8 cellular contexts compared by ENCODE assay signal in the genomic region with DNA sequence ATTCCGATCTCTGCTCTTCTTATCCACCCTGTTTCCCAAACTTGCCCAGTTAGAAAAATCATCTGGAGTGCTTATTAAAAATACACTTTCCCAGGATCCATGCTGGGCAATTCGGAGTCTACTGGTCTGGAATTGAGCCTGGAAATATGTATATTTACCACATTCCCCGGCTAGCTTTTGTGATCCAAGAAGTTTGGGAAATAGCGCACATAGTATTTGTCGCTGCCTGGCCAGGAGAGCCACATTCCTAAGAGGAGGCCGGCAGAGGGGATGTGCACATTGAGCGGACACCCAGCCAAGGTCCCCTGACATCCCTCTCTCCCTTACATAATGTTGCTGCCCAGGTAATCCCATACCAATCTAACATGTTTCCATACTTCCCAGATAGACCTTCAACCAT.
"Had no signal": no experiment of that assay in that cellular context is flagged by ENCODE, and none has a peak within 500 bp of the region (broad histone marks: within the 10 kb centered on the region; RNA-seq: fewer than 3 reads in every experiment).

No MANE protein-coding gene starts in this region.

- H3K36me3 ChIP-seq: HAP-1 had no signal

- H3K4me1 ChIP-seq: HAP-1 had no signal

- DNase-seq: GM23248, GOT3, IMR-90, KG1 had no signal

- H3K27ac ChIP-seq: GM23248, HL-60 had no signal

- ATAC-seq: HCT116, K562 had no signal

- H3K4me3 ChIP-seq: GM23248, HAP-1, K562 had no signal

- H3K9ac ChIP-seq: GM23248 had no signal

- H2AFZ ChIP-seq: GM23248 had no signal
